11 cellular contexts compared by ENCODE assay signal in genomic region chr21:35697321-35697808, GRCh38.
DNase-seq lines count a peak whose midpoint lies in the region; ATAC-seq, FAIRE-seq and TF ChIP-seq lines count a peak whose summit lies in the region.
"Had no signal": no experiment of that assay in that cellular context is flagged by ENCODE, and none has a peak within 500 bp of the region (broad histone marks: within the 10 kb centered on the region; RNA-seq: fewer than 3 reads in every experiment).

No MANE protein-coding gene starts in this region.

- in situ Hi-C loops in HepG2 (cut with HindIII; ENCODE audit: extremely low pct_ligation_motif_present, low pct_unique_long_range_greater_than_20kb), result no loop called here

- intact Hi-C loops in HepG2 (cut with micrococcal nuclease; ENCODE audit: unreplicated experiment) (no loop called here), aorta (cut with DNase I) (no loop called here), Caco-2 (cut with micrococcal nuclease; ENCODE audit: unreplicated experiment) (no loop called here)

- POLR2A ChIA-PET in HepG2 (lab: Yijun Ruan, JAX), result no interaction called here
- POLR2A ChIA-PET in Caco-2 (lab: Charles Lee), result no interaction called here

- no peaks in the 10 kb centered on the region for H3K27me3 ChIP-seq in liver (ENCODE audit: control insufficient read depth in 4 of 4, insufficient read depth in 4 of 4, low read length in 3 of 4)
- H3K27me3 ChIP-seq in HepG2 (ENCODE audit: control insufficient read depth in 1 of 2, insufficient read depth in 2 of 2, low read length in 2 of 2), result no peaks in the 10 kb centered on the region
- no peaks in the 10 kb centered on the region for H3K27me3 ChIP-seq in aorta (ENCODE audit: control insufficient read depth in 1 of 2, insufficient read depth in 2 of 2, low read length in 1 of 2)
- H3K27me3 ChIP-seq in Caco-2 (replicated peaks; ENCODE audit: control insufficient read depth, insufficient read depth, low read length), result no peaks in the 10 kb centered on the region; the same call in 1 of the 2 replicates

- H3K4me1 Mint-ChIP-seq in Caco-2 (ENCODE audit: low read depth, unreplicated experiment), result no peaks in the 10 kb centered on the region
- H3K4me1 Mint-ChIP-seq: activated B cell treated with CpG ODN at 0.5 μM for 24 hours had no signal

- H3K4me3 ChIP-seq in liver (ENCODE audit: low read depth in 1 of 3, low read length in 3 of 3) (no peak overlapping the region), HepG2 (replicated peaks in 1 of 3; ENCODE audit: insufficient read depth in 1 of 3, low read depth in 2 of 3, low read length in 3 of 3) (no peak overlapping the region), aorta (ENCODE audit: low read length in 2 of 2) (no peak overlapping the region), Caco-2 (ENCODE audit: low read depth, low read length) (no peak overlapping the region)

- no peak for TF ChIP-seq POLR2A in HepG2 (IDR thresholded peaks at IDR 0.05; ENCODE audit: insufficient read depth in 1 of 2, low read depth in 2 of 2, low read length in 2 of 2)

- no peak overlapping the region for H3K4me2 ChIP-seq in HepG2 (ENCODE audit: low read depth, low read length)

- H3K27ac ChIP-seq in liver (ENCODE audit: low read depth in 1 of 2, low read length in 2 of 2) (no peak overlapping the region), HepG2 (ENCODE audit: extremely low read length, insufficient read depth, low read length) (no peak overlapping the region), aorta (ENCODE audit: low read depth in 1 of 2, low read length in 2 of 2) (no peak overlapping the region)
- H3K27ac ChIP-seq: foreskin keratinocyte had no signal

- TF ChIP-seq RAD21 in liver (IDR thresholded peaks at IDR 0.05), result no peak
- TF ChIP-seq RAD21 in HepG2 (CRISPR knock-in tag; IDR thresholded peaks at IDR 0.05), result no peak

- H3K4me3 Mint-ChIP-seq in Caco-2 (ENCODE audit: unreplicated experiment), result no peak overlapping the region
- H3K4me3 Mint-ChIP-seq: activated B cell treated with CpG ODN at 0.5 μM for 24 hours; CD8-positive, alpha-beta T cell had no signal

- H3K9ac ChIP-seq in liver (ENCODE audit: low read depth in 1 of 2, low read length in 2 of 2) (no peak overlapping the region), HepG2 (ENCODE audit: insufficient read depth, low read depth, low read length) (no peak overlapping the region)

- 16% methylated on average over 3 of the region's 3 CpGs for WGBS in liver
- WGBS in HepG2 (ENCODE audit: low lambda C conversion rate), result 7% methylated on average over 3 of the region's 3 CpGs
- WGBS in aorta, 2 donors, result 12 to 14% methylated on average over 3 of the region's 3 CpGs

- H3K79me2 ChIP-seq in HepG2 (ENCODE audit: insufficient read depth, low read length), result no peaks in the 10 kb centered on the region

- H3K36me3 Mint-ChIP-seq in Caco-2 (ENCODE audit: insufficient read depth, unreplicated experiment), result no peaks in the 10 kb centered on the region
- H3K36me3 Mint-ChIP-seq: CD8-positive, alpha-beta T cell had no signal

- ATAC-seq in HepG2 (no peak), aorta (ENCODE audit: low FRiP score) (peak; percentile 38), HG02763 (IDR thresholded peaks at IDR 0.05; ENCODE audit: unreplicated experiment) (no peak)
- ATAC-seq: CD8-positive, alpha-beta T cell; foreskin keratinocyte had no signal

- CTCF ChIA-PET in HepG2 (lab: Yijun Ruan, JAX; ENCODE audit: low intra/inter-chr PET ratio, low total read pairs) (no interaction called here), Caco-2 (lab: Charles Lee) (no interaction called here)

- H3K9me3 ChIP-seq in liver (ENCODE audit: control insufficient read depth in 4 of 4, low read length in 3 of 4) (no peaks in the 10 kb centered on the region), HepG2 (ENCODE audit: low read length) (no peaks in the 10 kb centered on the region), aorta (ENCODE audit: control insufficient read depth, low read length) (no peaks in the 10 kb centered on the region), Caco-2 (no peaks in the 10 kb centered on the region)

- BruUV-seq in HepG2 (replicated peaks; lab: Mats Ljungman, UMichigan) (no TSS peak), Caco-2 (replicated peaks; lab: Mats Ljungman, UMichigan) (no TSS peak)

- no peaks in the 10 kb centered on the region for H4K20me1 ChIP-seq in HepG2 (ENCODE audit: insufficient read depth, low read length)

- DNase-seq in HepG2 (ENCODE audit: low spot score), result no peak
- DNase-seq in SKM-1 treated with dmso at 0.1 percent for 144 hours (lab: John Stamatoyannopoulos, UW; ENCODE audit: unreplicated experiment), result peak; percentile 32
- DNase-seq in inferior parietal cortex (ENCODE audit: extremely low spot score), result peak; percentile 23
- DNase-seq in aorta, result peak; percentile 81 to 89
- no peak for DNase-seq in NCI-H1930 (lab: John Stamatoyannopoulos, UW)
- DNase-seq in Caco-2, result no peak
- DNase-seq: activated B cell treated with CpG ODN at 0.5 μM for 24 hours had no signal

- no peak overlapping the region for H3K27ac Mint-ChIP-seq in Caco-2 (ENCODE audit: unreplicated experiment)
- H3K27ac Mint-ChIP-seq: activated B cell treated with CpG ODN at 0.5 μM for 24 hours; CD8-positive, alpha-beta T cell had no signal

- TF ChIP-seq EP300 in HepG2 (IDR thresholded peaks at IDR 0.05; ENCODE audit: low read depth in 2 of 2, low read length in 2 of 2) (no peak), HepG2 (CRISPR knock-in tag; IDR thresholded peaks at IDR 0.05; ENCODE audit: borderline replicate concordance) (no peak)

- no peak for FAIRE-seq in HepG2 (lab: Jason Lieb, UNC)

- no peak overlapping the region for H2AFZ ChIP-seq in HepG2 (ENCODE audit: low read length)

- H3K27me3 Mint-ChIP-seq in Caco-2 (ENCODE audit: insufficient read depth, unreplicated experiment), result peaks cover 11% of the 10 kb centered on the region

- no peaks in the 10 kb centered on the region for H3K9me3 Mint-ChIP-seq in Caco-2 (ENCODE audit: unreplicated experiment)
- H3K9me3 Mint-ChIP-seq: activated B cell treated with CpG ODN at 0.5 μM for 24 hours; CD8-positive, alpha-beta T cell had no signal

- H3K4me1 ChIP-seq in liver (ENCODE audit: control insufficient read depth in 4 of 4, insufficient read depth in 4 of 4, low read length in 3 of 4), result peaks cover 0 to 5% (median 1%) of the 10 kb centered on the region in 4 donors
- no peaks in the 10 kb centered on the region for H3K4me1 ChIP-seq in HepG2 (ENCODE audit: insufficient read depth, low read length)
- H3K4me1 ChIP-seq in aorta (ENCODE audit: control insufficient read depth in 1 of 2, insufficient read depth in 2 of 2, low read length in 2 of 2), result peaks cover 0 to 3% of the 10 kb centered on the region in 2 donors
- no peaks in the 10 kb centered on the region for H3K4me1 ChIP-seq in Caco-2
- H3K4me1 ChIP-seq: foreskin keratinocyte had no signal

- H3K36me3 ChIP-seq in liver (ENCODE audit: control insufficient read depth in 4 of 4, insufficient read depth in 3 of 4, low read depth in 1 of 4, low read length in 3 of 4), result no peaks in the 10 kb centered on the region
- H3K36me3 ChIP-seq in HepG2 (replicated peaks in 1 of 2; ENCODE audit: control insufficient read depth in 1 of 2, insufficient read depth in 2 of 2, low read length in 2 of 2), result no peaks in the 10 kb centered on the region
- H3K36me3 ChIP-seq in aorta (ENCODE audit: control insufficient read depth in 1 of 2, insufficient read depth in 2 of 2, low read length in 1 of 2), result no peaks in the 10 kb centered on the region
- H3K36me3 ChIP-seq in Caco-2 (ENCODE audit: control insufficient read depth, insufficient read depth, low read length), result no peaks in the 10 kb centered on the region

- TF ChIP-seq CTCF in liver (IDR thresholded peaks at IDR 0.05; ENCODE audit: low read depth, low read length, missing input control), result no peak
- TF ChIP-seq CTCF in HepG2 (CRISPR knock-in tag; IDR thresholded peaks at IDR 0.05), result no peak
- no peak for TF ChIP-seq CTCF in Caco-2 (IDR thresholded peaks at IDR 0.05; ENCODE audit: insufficient read depth in 1 of 2, low read depth in 1 of 2, low read length in 1 of 2, severe bottlenecking in 1 of 2, unreplicated experiment in 1 of 2)

TF ChIP-seq in liver, 16 proteins besides CTCF, POLR2A, EP300 and RAD21 (continues in another document):
- peak; percentile 43 to 50 for TF ChIP-seq RXRA (IDR thresholded peaks at IDR 0.05)

TF ChIP-seq in HepG2, 621 proteins besides CTCF, POLR2A, EP300 and RAD21:
- TF ChIP-seq GTF2F1 (IDR thresholded peaks at IDR 0.05; ENCODE audit: low read length) (no peak), ZNF414 (CRISPR knock-in tag; IDR thresholded peaks at IDR 0.05) (no peak)

Comparison
In these comparisons a context has a peak if more than half of its experiments do, and no peak if none do; other contexts are left out.
1. DNase-seq: peak in SKM-1 treated with dmso at 0.1 percent for 144 hours (single experiment), inferior parietal cortex (single experiment) and aorta (2 of 2); none in HepG2 (single experiment), NCI-H1930 (0 of 2) and Caco-2 (0 of 2).